Comparison of ENCODE assay signal across 18 cellular contexts in the genomic region with DNA sequence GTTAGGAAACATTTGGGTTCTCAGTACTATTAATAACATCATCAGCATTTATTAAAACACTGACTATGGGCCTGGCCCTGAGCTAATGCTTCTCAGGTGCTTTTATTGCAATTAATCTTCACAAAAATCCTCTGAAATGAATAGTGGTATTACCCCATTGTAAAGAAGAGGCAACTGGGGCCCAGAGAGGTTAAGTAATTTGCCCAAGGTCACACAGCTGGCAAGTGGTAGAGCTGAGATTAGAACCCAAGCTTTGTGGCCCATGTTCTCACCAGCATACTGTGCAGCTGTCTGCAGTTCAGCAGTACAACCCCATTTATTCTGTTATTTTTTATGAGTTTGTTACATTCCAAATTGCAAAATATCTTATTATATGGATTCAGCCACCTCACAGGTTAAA.
A peak's percentile ranks its signal among the peaks of the same experiment; 100 is the strongest.
DNase-seq lines count a peak whose midpoint lies in the region; ATAC-seq, FAIRE-seq and TF ChIP-seq lines count a peak whose summit lies in the region.
"Had no signal": no experiment of that assay in that cellular context is flagged by ENCODE, and none has a peak within 500 bp of the region (broad histone marks: within the 10 kb centered on the region; RNA-seq: fewer than 3 reads in every experiment).

No MANE protein-coding gene starts in this region.

- peaks cover 48% of the 10 kb centered on the region for H3K4me1 Mint-ChIP-seq in progenitor cell of endocrine pancreas (ENCODE audit: low read depth)
- no peaks in the 10 kb centered on the region for H3K4me1 Mint-ChIP-seq in activated CD4-positive, alpha-beta memory T cell treated with anti-CD3 and anti-CD28 coated beads for 36 hours (ENCODE audit: low read depth)
- H3K4me1 Mint-ChIP-seq in activated CD4-positive, alpha-beta memory T cell treated with anti-CD3 and anti-CD28 coated beads, Interleukin-2, amount 10 ng/mL, durations not matched to agents 7 days and 5 days: no peaks in the 10 kb centered on the region
- H3K4me1 Mint-ChIP-seq: CD14-positive monocyte had no signal

- H3K27ac Mint-ChIP-seq in progenitor cell of endocrine pancreas: peak overlapping the region; percentile 18
- H3K27ac Mint-ChIP-seq in activated CD4-positive, alpha-beta memory T cell treated with anti-CD3 and anti-CD28 coated beads for 36 hours: no peak overlapping the region
- no peak overlapping the region for H3K27ac Mint-ChIP-seq in activated CD4-positive, alpha-beta memory T cell treated with anti-CD3 and anti-CD28 coated beads, Interleukin-2, amount 10 ng/mL, durations not matched to agents 7 days and 5 days
- H3K27ac Mint-ChIP-seq: CD14-positive monocyte had no signal

- intact Hi-C loops in activated CD4-positive, alpha-beta memory T cell treated with anti-CD3 and anti-CD28 coated beads for 36 hours (cut with micrococcal nuclease): no loop called here

- TF ChIP-seq POLR2A in A549 (IDR thresholded peaks at IDR 0.05; ENCODE audit: low read length): no peak

- H3K4me3 ChIP-seq in A549 (no peak overlapping the region), RWPE2 (ENCODE audit: severe bottlenecking) (no peak overlapping the region)
- H3K4me3 ChIP-seq: SJSA1 had no signal

- CTCF ChIA-PET in A549 (lab: Yijun Ruan, JAX): interaction anchor here (0.7 to 2.3 kb wide), 10 partner anchors 11 to 659 kb away, joined by 3 to 8 read pairs (median 4); no protein-coding TSS in a partner anchor
- CTCF ChIA-PET in activated CD4-positive, alpha-beta memory T cell treated with anti-CD3 and anti-CD28 coated beads for 36 hours (lab: Charles Lee): no interaction called here
- CTCF ChIA-PET in activated CD4-positive, alpha-beta memory T cell treated with anti-CD3 and anti-CD28 coated beads, Interleukin-2, amount 10 ng/mL, durations not matched to agents 7 days and 5 days (lab: Charles Lee): no interaction called here

- POLR2A ChIA-PET in A549 (lab: Yijun Ruan, JAX): no interaction called here
- POLR2A ChIA-PET in activated CD4-positive, alpha-beta memory T cell treated with anti-CD3 and anti-CD28 coated beads for 36 hours (lab: Charles Lee): no interaction called here
- POLR2A ChIA-PET in activated CD4-positive, alpha-beta memory T cell treated with anti-CD3 and anti-CD28 coated beads, Interleukin-2, amount 10 ng/mL, durations not matched to agents 7 days and 5 days (lab: Charles Lee): no interaction called here

- peaks cover 10% of the 10 kb centered on the region for H3K36me3 Mint-ChIP-seq in progenitor cell of endocrine pancreas (ENCODE audit: insufficient read depth)
- no peaks in the 10 kb centered on the region for H3K36me3 Mint-ChIP-seq in activated CD4-positive, alpha-beta memory T cell treated with anti-CD3 and anti-CD28 coated beads for 36 hours
- H3K36me3 Mint-ChIP-seq in activated CD4-positive, alpha-beta memory T cell treated with anti-CD3 and anti-CD28 coated beads, Interleukin-2, amount 10 ng/mL, durations not matched to agents 7 days and 5 days (ENCODE audit: low read depth): no peaks in the 10 kb centered on the region
- H3K36me3 Mint-ChIP-seq: CD14-positive monocyte had no signal

- ATAC-seq in A549: no peak
- ATAC-seq in RWPE2 (ENCODE audit: low read depth): no peak
- ATAC-seq in HG02678 (IDR thresholded peaks at IDR 0.05; ENCODE audit: unreplicated experiment): no peak
- ATAC-seq: Right ventricle myocardium inferior had no signal

- no peaks in the 10 kb centered on the region for H3K27me3 ChIP-seq in RWPE2 (ENCODE audit: insufficient read depth, poor library complexity, severe bottlenecking)
- H3K27me3 ChIP-seq: SJSA1 had no signal

- no peak overlapping the region for H3K27ac ChIP-seq in A549
- H3K27ac ChIP-seq in RWPE2 (ENCODE audit: poor library complexity, severe bottlenecking): no peak overlapping the region
- H3K27ac ChIP-seq: 22Rv1, SJSA1 had no signal

- H3K9me3 ChIP-seq in A549 (no peaks in the 10 kb centered on the region), RWPE2 (ENCODE audit: severe bottlenecking) (no peaks in the 10 kb centered on the region)
- H3K9me3 ChIP-seq: SJSA1 had no signal

- H3K9me3 Mint-ChIP-seq in progenitor cell of endocrine pancreas (ENCODE audit: low read depth): no peaks in the 10 kb centered on the region
- H3K9me3 Mint-ChIP-seq in activated CD4-positive, alpha-beta memory T cell treated with anti-CD3 and anti-CD28 coated beads for 36 hours: no peaks in the 10 kb centered on the region
- H3K9me3 Mint-ChIP-seq in activated CD4-positive, alpha-beta memory T cell treated with anti-CD3 and anti-CD28 coated beads, Interleukin-2, amount 10 ng/mL, durations not matched to agents 7 days and 5 days: no peaks in the 10 kb centered on the region
- H3K9me3 Mint-ChIP-seq: CD14-positive monocyte had no signal

- TF ChIP-seq CTCF in A549 (IDR thresholded peaks at IDR 0.05): no peak
- TF ChIP-seq CTCF in RWPE2 (IDR thresholded peaks at IDR 0.05; ENCODE audit: poor library complexity, severe bottlenecking): no peak
- TF ChIP-seq CTCF in progenitor cell of endocrine pancreas (IDR thresholded peaks at IDR 0.05; ENCODE audit: unreplicated experiment): no peak

- no peaks in the 10 kb centered on the region for H3K4me1 ChIP-seq in A549
- no peaks in the 10 kb centered on the region for H3K4me1 ChIP-seq in RWPE2 (ENCODE audit: insufficient read depth, poor library complexity, severe bottlenecking)

- no peak for DNase-seq in A549 (ENCODE audit: low read depth in 1 of 2, low spot score in 1 of 2)
- DNase-seq in RWPE2 (ENCODE audit: low spot score): peak; percentile 10
- DNase-seq in ecto neural progenitor cell (ENCODE audit: low spot score): peak; percentile 11
- no peak for DNase-seq in progenitor cell of endocrine pancreas (ENCODE audit: low spot score, unreplicated experiment)
- DNase-seq in activated CD4-positive, alpha-beta memory T cell treated with anti-CD3 and anti-CD28 coated beads for 36 hours: no peak
- no peak for DNase-seq in activated CD4-positive, alpha-beta memory T cell treated with anti-CD3 and anti-CD28 coated beads, Interleukin-2, amount 10 ng/mL, durations not matched to agents 7 days and 5 days
- DNase-seq in superior temporal gyrus (ENCODE audit: extremely low spot score): no peak
- DNase-seq: AML-193, Kasumi-1, NCI-H2171 treated with DMSO at 0.1 percent for 48 hours, NCI-H446, OCI-M1 had no signal

- H3K4me3 Mint-ChIP-seq in progenitor cell of endocrine pancreas (ENCODE audit: low read depth): no peak overlapping the region
- no peak overlapping the region for H3K4me3 Mint-ChIP-seq in activated CD4-positive, alpha-beta memory T cell treated with anti-CD3 and anti-CD28 coated beads for 36 hours
- H3K4me3 Mint-ChIP-seq in activated CD4-positive, alpha-beta memory T cell treated with anti-CD3 and anti-CD28 coated beads, Interleukin-2, amount 10 ng/mL, durations not matched to agents 7 days and 5 days: no peak overlapping the region
- H3K4me3 Mint-ChIP-seq: CD14-positive monocyte had no signal

- no peak for FAIRE-seq in A549 (lab: Jason Lieb, UNC)
- FAIRE-seq: RCC 7860 had no signal

- no peaks in the 10 kb centered on the region for H3K27me3 Mint-ChIP-seq in progenitor cell of endocrine pancreas
- peaks cover 3% of the 10 kb centered on the region for H3K27me3 Mint-ChIP-seq in activated CD4-positive, alpha-beta memory T cell treated with anti-CD3 and anti-CD28 coated beads for 36 hours
- H3K27me3 Mint-ChIP-seq in activated CD4-positive, alpha-beta memory T cell treated with anti-CD3 and anti-CD28 coated beads, Interleukin-2, amount 10 ng/mL, durations not matched to agents 7 days and 5 days: peaks cover 12% of the 10 kb centered on the region

- no peak for TF ChIP-seq EP300 in A549 (IDR thresholded peaks at IDR 0.05)

- no peak for TF ChIP-seq RAD21 in A549 (conservative IDR thresholded peaks at IDR 0.05 in 1 of 2, IDR thresholded peaks at IDR 0.05 in 1 of 2)

- no peaks in the 10 kb centered on the region for H3K36me3 ChIP-seq in RWPE2 (ENCODE audit: low read depth)

- no peak overlapping the region for H3K4me2 ChIP-seq in A549

TF ChIP-seq in A549, 52 proteins besides CTCF, POLR2A, EP300 and RAD21:
- TF ChIP-seq HOXA7 (CRISPR knock-in tag; IDR thresholded peaks at IDR 0.05): no peak
- TF ChIP-seq FOXS1 (CRISPR knock-in tag; IDR thresholded peaks at IDR 0.05): no peak
- no peak for TF ChIP-seq CBX2 (IDR thresholded peaks at IDR 0.05; ENCODE audit: borderline replicate concordance, low read depth)
- TF ChIP-seq NPAS2 (CRISPR knock-in tag; IDR thresholded peaks at IDR 0.05; ENCODE audit: borderline replicate concordance): no peak
- TF ChIP-seq MAFK (IDR thresholded peaks at IDR 0.05; ENCODE audit: partially characterized antibody): peak; percentile 33
- TF ChIP-seq MAZ (IDR thresholded peaks at IDR 0.05; ENCODE audit: borderline replicate concordance, low read depth, low read length): no peak
- no peak for TF ChIP-seq EHMT2 (IDR thresholded peaks at IDR 0.05; ENCODE audit: low read depth)
- no peak for TF ChIP-seq ZSCAN20 (CRISPR knock-in tag; IDR thresholded peaks at IDR 0.05)
- TF ChIP-seq ZNF302 (CRISPR knock-in tag; IDR thresholded peaks at IDR 0.05): no peak
- TF ChIP-seq CEBPB (IDR thresholded peaks at IDR 0.05): no peak
- peak; percentile 79 for TF ChIP-seq KDM1A (IDR thresholded peaks at IDR 0.05; ENCODE audit: low read depth)
- no peak for TF ChIP-seq TP53 (CRISPR knock-in tag; IDR thresholded peaks at IDR 0.05)
- TF ChIP-seq POLR2AphosphoS2 (conservative IDR thresholded peaks at IDR 0.05; ENCODE audit: low read length): no peak
- TF ChIP-seq ZFP36 (IDR thresholded peaks at IDR 0.05; ENCODE audit: borderline replicate concordance, partially characterized antibody): peak; percentile 49
- no peak for TF ChIP-seq NFE2L2 (conservative IDR thresholded peaks at IDR 0.05; ENCODE audit: low read length)
- TF ChIP-seq RARB (CRISPR knock-in tag; IDR thresholded peaks at IDR 0.05): no peak
TF ChIP-seq in A549: peak in this region for 3.

Comparison
In these comparisons a context has a peak if more than half of its experiments do, and no peak if none do; other contexts are left out.
1. DNase-seq: peak in RWPE2 (single experiment) and ecto neural progenitor cell (single experiment); none in A549 (0 of 2), progenitor cell of endocrine pancreas (single experiment), activated CD4-positive, alpha-beta memory T cell treated with anti-CD3 and anti-CD28 coated beads for 36 hours (single experiment), activated CD4-positive, alpha-beta memory T cell treated with anti-CD3 and anti-CD28 coated beads, Interleukin-2, amount 10 ng/mL, durations not matched to agents 7 days and 5 days (single experiment) and superior temporal gyrus (single experiment).